17 cellular contexts compared by ENCODE assay signal in the genomic region with DNA sequence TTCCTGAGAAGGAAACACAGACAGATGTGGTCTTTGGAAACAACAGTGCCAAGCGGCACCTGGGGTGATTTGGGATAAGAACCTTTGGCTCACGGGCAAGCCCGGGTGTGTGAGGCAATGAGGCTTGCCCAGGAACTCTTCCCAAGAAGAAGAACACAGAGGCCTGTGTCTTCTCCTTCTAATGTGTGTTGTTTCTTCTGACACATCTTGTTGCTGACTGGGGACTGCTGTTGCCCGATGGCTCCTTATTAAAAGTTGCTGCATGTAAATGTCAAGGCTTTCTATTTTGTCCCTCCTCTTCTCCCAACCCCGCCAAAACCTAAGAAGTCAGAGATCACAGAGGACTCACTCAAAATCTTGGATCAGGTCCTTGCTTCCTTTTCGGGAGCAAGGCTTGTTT.
"Had no signal": no experiment of that assay in that cellular context is flagged by ENCODE, and none has a peak within 500 bp of the region (broad histone marks: within the 10 kb centered on the region; RNA-seq: fewer than 3 reads in every experiment).

No MANE protein-coding gene starts in this region.

- ATAC-seq: effector memory CD8-positive, alpha-beta T cell; foreskin keratinocyte; left colon; mucosa of descending colon; natural killer cell; right lobe of liver had no signal

- H3K4me1 ChIP-seq: foreskin keratinocyte had no signal

- H2AFZ ChIP-seq: hepatocyte had no signal

- H3K27me3 ChIP-seq: hepatocyte, ovary, right lobe of liver, stomach had no signal

- H3K4me3 ChIP-seq: hepatocyte, mucosa of descending colon, ovary, right lobe of liver, skin epidermis, stomach had no signal

- H3K4me2 ChIP-seq: hepatocyte had no signal

- H3K36me3 ChIP-seq: ovary, right lobe of liver, stomach had no signal

- H3K9me3 ChIP-seq: mucosa of descending colon, ovary, right lobe of liver, stomach had no signal

- DNase-seq: effector memory CD8-positive, alpha-beta T cell; foreskin keratinocyte; kidney; left colon; mucosa of descending colon; natural killer cell; nucleus accumbens; ovary; right lobe of liver; stimulated activated CD4-positive, alpha-beta T cell treated with anti-CD3 and anti-CD28 coated beads, Interleukin-2, amount 100 ng/mL, for 24 hours; stimulated activated CD4-positive, alpha-beta T cell treated with anti-CD3 and anti-CD28 coated beads, Interleukin-4, amount 100 ng/mL, for 4 hours; stimulated activated naive CD4-positive, alpha-beta T cell; stomach; substantia nigra; trophoblast cell had no signal

- H3K27ac ChIP-seq: foreskin keratinocyte, hepatocyte, ovary, right lobe of liver, skin epidermis, stomach had no signal
